ENCODE assay signal across 36 cellular contexts in the genomic region with DNA sequence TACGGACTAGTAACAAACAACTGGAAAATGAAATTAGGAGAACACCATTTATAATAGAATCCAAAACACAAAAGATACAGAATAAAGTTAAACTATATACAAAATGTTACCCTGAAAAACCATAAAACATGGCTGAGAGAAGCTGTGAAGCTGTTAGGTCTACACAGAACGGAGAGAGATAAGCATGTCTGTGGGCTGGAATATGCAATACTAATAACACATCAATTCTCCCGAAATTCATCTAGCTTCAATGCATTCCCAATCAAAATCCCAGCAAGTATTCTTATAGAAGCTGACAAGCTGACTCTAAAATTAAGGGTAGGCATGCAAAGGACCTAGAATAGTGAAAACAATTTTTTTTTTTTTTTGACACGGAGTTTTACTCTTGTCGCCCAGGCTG. TPM values are rescaled to one million over a fixed set of nuclear protein-coding genes. Genes with fewer than 3 reads are reported as not detected.
DNase-seq lines count a peak whose midpoint lies in the region; ATAC-seq, FAIRE-seq and TF ChIP-seq lines count a peak whose summit lies in the region.
"Had no signal": no experiment of that assay in that cellular context is flagged by ENCODE, and none has a peak within 500 bp of the region (broad histone marks: within the 10 kb centered on the region; RNA-seq: fewer than 3 reads in every experiment).

No MANE protein-coding gene starts in this region.

- WGBS in K562 (ENCODE audit: insufficient coverage, low coverage, missing lambda C conversion rate): 55% methylated on average over 5 of the region's 5 CpGs

- H3K36me3 ChIP-seq in HEK293 (ENCODE audit: control insufficient read depth in 2 of 2, insufficient read depth in 1 of 2, low read length in 2 of 2) (no peaks in the 10 kb centered on the region; a peak in 1 of 3 replicates), K562 (ENCODE audit: control insufficient read depth, insufficient read depth, low read length) (peaks cover 20% of the 10 kb centered on the region; the same call in 2 of the 3 replicates), osteoblast (ENCODE audit: insufficient read depth, low read length) (no peaks in the 10 kb centered on the region)

- intact Hi-C loops in K562 (cut with micrococcal nuclease): no loop called here

- no peaks in the 10 kb centered on the region for H3K9me1 ChIP-seq in K562 (ENCODE audit: control insufficient read depth, insufficient read depth, low read length)

- no peak for TF ChIP-seq EP300 in K562 (IDR thresholded peaks at IDR 0.05; ENCODE audit: low read length)

- H3K9me3 ChIP-seq in HEK293 (ENCODE audit: control insufficient read depth, insufficient read depth, low read depth, low read length) (no peaks in the 10 kb centered on the region), K562 (replicated peaks; ENCODE audit: control insufficient read depth, insufficient read depth, low read depth, low read length) (no peaks in the 10 kb centered on the region), osteoblast (ENCODE audit: low read depth, low read length) (no peaks in the 10 kb centered on the region)
- H3K9me3 ChIP-seq: A549, BE2C, BLaER1, Caco-2 had no signal

- in situ Hi-C loops in K562 (cut with MboI): no loop called here

- no peak overlapping the region for H3K9ac ChIP-seq in K562 (ENCODE audit: insufficient read depth in 1 of 2, low read depth in 2 of 2, low read length in 2 of 2)
- H3K9ac ChIP-seq: BLaER1; BLaER1 treated with 17β-estradiol and CSF1 and Interleukin-3, amounts not matched to agents 10 nM and 100 nM had no signal

- H3K4me2 ChIP-seq in K562 (ENCODE audit: insufficient read depth, low read length) (no peak overlapping the region), osteoblast (ENCODE audit: insufficient read depth, low read length) (no peak overlapping the region)
- H3K4me2 ChIP-seq: A549; BLaER1; BLaER1 treated with 17β-estradiol and CSF1 and Interleukin-3, amounts not matched to agents 10 nM and 100 nM had no signal

- no peak for TF ChIP-seq RAD21 in K562 (CRISPR knock-in tag; conservative IDR thresholded peaks at IDR 0.05 in 1 of 2, IDR thresholded peaks at IDR 0.05 in 1 of 2)

- H3K4me1 ChIP-seq in HEK293 (ENCODE audit: control insufficient read depth, insufficient read depth, low read length): peaks cover 3% of the 10 kb centered on the region
- peaks cover 0 to 3% of the 10 kb centered on the region in 2 experiments; a peak in 1 of 5 replicates for H3K4me1 ChIP-seq in K562 (replicated peaks in 1 of 2; ENCODE audit: control insufficient read depth in 2 of 2, insufficient read depth in 2 of 2, low read length in 2 of 2)
- H3K4me1 ChIP-seq in osteoblast (ENCODE audit: insufficient read depth, low read length): peaks cover 10% of the 10 kb centered on the region
- H3K4me1 ChIP-seq: A549, Caco-2 had no signal

- H3K36me3 Mint-ChIP-seq in WTC11: peaks cover 10% of the 10 kb centered on the region

- no peak overlapping the region for H2AFZ ChIP-seq in K562 (ENCODE audit: low read depth, low read length)
- H2AFZ ChIP-seq in osteoblast (ENCODE audit: low read length): no peak overlapping the region

- TF ChIP-seq POLR2A in K562 (conservative IDR thresholded peaks at IDR 0.05): no peak

- H3K4me1 Mint-ChIP-seq in WTC11: peaks cover 57% of the 10 kb centered on the region
- H3K4me1 Mint-ChIP-seq: CD14-positive monocyte had no signal

- no peak for FAIRE-seq in K562 (lab: Jason Lieb, UNC)
- FAIRE-seq: A549, D721Med had no signal

- H3K27me3 ChIP-seq in K562 (ENCODE audit: control insufficient read depth in 2 of 2, insufficient read depth in 2 of 2, low read length in 2 of 2): no peaks in the 10 kb centered on the region
- H3K27me3 ChIP-seq in osteoblast (ENCODE audit: insufficient read depth, low read length): no peaks in the 10 kb centered on the region
- H3K27me3 ChIP-seq: BE2C; BLaER1; BLaER1 treated with 17β-estradiol and CSF1 and Interleukin-3, amounts not matched to agents 10 nM and 100 nM had no signal

- DNase-seq in WTC11 (ENCODE audit: low spot score): no peak
- no peak for DNase-seq in K562 (ENCODE audit: extremely low read depth in 1 of 4, low spot score in 3 of 4)
- DNase-seq in osteoblast (ENCODE audit: insufficient read length, low spot score, missing footprints): peak; percentile 18
- DNase-seq in SIG-M5 (lab: John Stamatoyannopoulos, UW): no peak
- DNase-seq in GM10248 (ENCODE audit: extremely low spot score): no peak
- DNase-seq: 8988T; ACHN; AML-193; BE2C; C1 segment of cervical spinal cord; Caco-2; Calu3; CD4-positive, alpha-beta memory T cell; CD4-positive, alpha-beta T cell; CD4-positive, CD25-positive, alpha-beta regulatory T cell; CD8-positive, alpha-beta memory T cell; CD8-positive, alpha-beta T cell; COR-L47; DMS 273 treated with DMSO at 0.1 percent for 48 hours; DMS153; DMS53; DMS79; DMS79 treated with DMSO at 0.1 percent for 48 hours; DND-41; EL had no signal

- TF ChIP-seq CTCF in HEK293 (tag by site-specific recombination; IDR thresholded peaks at IDR 0.05) (no peak), WTC11 (IDR thresholded peaks at IDR 0.05) (no peak), K562 (IDR thresholded peaks at IDR 0.05 in 2 of 3, conservative IDR thresholded peaks at IDR 0.05 in 1 of 3; ENCODE audit: insufficient read depth in 2 of 3, low read depth in 1 of 3, low read length in 3 of 3) (no peak), osteoblast (IDR thresholded peaks at IDR 0.05; ENCODE audit: extremely low read depth, low read depth, low read length) (no peak), GM10248 (IDR thresholded peaks at IDR 0.05; ENCODE audit: control extremely low read depth, extremely low read depth, low read depth, missing control alignments) (no peak)

- H3K9me3 Mint-ChIP-seq in WTC11: peaks cover 2% of the 10 kb centered on the region
- H3K9me3 Mint-ChIP-seq: CD4-positive, alpha-beta memory T cell; CD4-positive, alpha-beta T cell; CD8-positive, alpha-beta memory T cell; CD8-positive, alpha-beta T cell had no signal

- POLR2A ChIA-PET in HEK293 (lab: Yijun Ruan, JAX): no interaction called here
- POLR2A ChIA-PET in WTC11 (lab: Charles Lee): no interaction called here
- POLR2A ChIA-PET in K562 (lab: Yijun Ruan, JAX): interaction anchor here (0.9 to 1.3 kb wide), 2 partner anchors 9 to 20 kb away, joined by 3 to 8 read pairs; no protein-coding TSS in a partner anchor
- POLR2A ChIA-PET in GM10248 (lab: Yijun Ruan, JAX): no interaction called here

- H3K4me3 Mint-ChIP-seq in WTC11: no peak overlapping the region
- H3K4me3 Mint-ChIP-seq: B cell; CD14-positive monocyte; CD4-positive, alpha-beta memory T cell; CD4-positive, alpha-beta T cell; CD4-positive, CD25-positive, alpha-beta regulatory T cell; CD8-positive, alpha-beta memory T cell; CD8-positive, alpha-beta T cell had no signal

- H3K79me2 ChIP-seq in K562 (ENCODE audit: control insufficient read depth, insufficient read depth, low read length) (peaks cover 89% of the 10 kb centered on the region), osteoblast (ENCODE audit: insufficient read depth, low read length) (peaks cover 84% of the 10 kb centered on the region)

- CTCF ChIA-PET in HEK293 (lab: Yijun Ruan, JAX) (interaction anchor here (0.5 to 3.2 kb wide), 5 partner anchors 9 to 252 kb away, joined by 3 to 16 read pairs (median 4); no protein-coding TSS in a partner anchor), WTC11 (lab: Charles Lee) (interaction anchor here (2.0 kb wide), 1 partner anchor 10 kb away, joined by 9 read pairs; no protein-coding TSS in a partner anchor), K562 (lab: Yijun Ruan, JAX; ENCODE audit: low intra/inter-chr PET ratio) (no interaction called here), GM10248 (lab: Yijun Ruan, JAX) (no interaction called here)

- no TSS peak for BruUV-seq in K562 (replicated peaks; lab: Mats Ljungman, UMichigan)

- no peaks in the 10 kb centered on the region for H3K27me3 Mint-ChIP-seq in WTC11 (ENCODE audit: low read depth)
- H3K27me3 Mint-ChIP-seq: B cell; CD4-positive, alpha-beta memory T cell; CD4-positive, alpha-beta T cell; CD4-positive, CD25-positive, alpha-beta regulatory T cell; CD8-positive, alpha-beta memory T cell had no signal

- H3K4me3 ChIP-seq in HEK293 (ENCODE audit: low read depth, low read length): no peak overlapping the region
- H3K4me3 ChIP-seq in K562: no peak overlapping the region
- H3K4me3 ChIP-seq in osteoblast (ENCODE audit: insufficient read depth, low read length): no peak overlapping the region
- H3K4me3 ChIP-seq: A549; BLaER1; BLaER1 treated with 17β-estradiol and CSF1 and Interleukin-3, amounts not matched to agents 10 nM and 100 nM had no signal

- H4K20me1 ChIP-seq in K562 (replicated peaks; ENCODE audit: control insufficient read depth, insufficient read depth, low read length) (0 out of 2 replicates have a peak, but pooled peaks cover 9% of the 10 kb centered on the region), osteoblast (ENCODE audit: insufficient read depth, low read length) (peaks cover 53% of the 10 kb centered on the region)

- H3K27ac ChIP-seq in HEK293 (ENCODE audit: extremely low read depth, low read depth, low read length) (no peak overlapping the region), K562 (ENCODE audit: extremely low read depth, low read depth, low read length) (no peak overlapping the region), osteoblast (ENCODE audit: low read depth, low read length) (no peak overlapping the region)
- H3K27ac ChIP-seq: 22Rv1; A549; BLaER1; BLaER1 treated with 17β-estradiol and CSF1 and Interleukin-3, amounts not matched to agents 10 nM and 100 nM; C4-2B had no signal

- H3K27ac Mint-ChIP-seq in WTC11: peak overlapping the region; percentile 75; the same call in 1 of the 2 replicates
- H3K27ac Mint-ChIP-seq: B cell; CD4-positive, alpha-beta T cell; CD4-positive, CD25-positive, alpha-beta regulatory T cell had no signal

- ATAC-seq in WTC11 (no peak), K562 (peak; percentile 53; the same call in 1 of the 3 replicates), GM19035 (IDR thresholded peaks at IDR 0.05; ENCODE audit: unreplicated experiment) (no peak), HG03097 (IDR thresholded peaks at IDR 0.05; ENCODE audit: low FRiP score, unreplicated experiment) (no peak)
- ATAC-seq: A549; CD8-positive, alpha-beta T cell had no signal

RNA-seq across cellular contexts. Expression of gene CAMSAP1, which starts 32.5 kb away (rescaled TPM):
- 33.5 to 40.5 TPM (median 35.8 TPM) in 3 replicates for total RNA-seq in WTC11 (2021)
- 40.9 and 68.9 TPM in 2 replicates for total RNA-seq in K562 (2011; cell fraction: chromatin; rRNA removed; ENCODE audit: low replicate concordance)
- total RNA-seq in K562 (2011; cell fraction: nucleolus; rRNA removed): 21.5 and 22.4 TPM in 2 replicates
- 36.1 and 42.5 TPM in 2 replicates for total RNA-seq in K562 (2011; cell fraction: nucleoplasm; rRNA removed)
- total RNA-seq in K562 (2014; rRNA removed): 18.1 and 23.4 TPM in 2 replicates
- total RNA-seq in K562 (2014; rRNA removed; fragmentation: Illumina TruSeq; extraction: Trizol): 14.3 TPM in 2 replicates
- total RNA-seq in K562 (2015; rRNA removed; fragmentation: Illumina TruSeq; extraction: Trizol): 13.9 and 15.7 TPM in 2 replicates
- 28.8 and 32.8 TPM in 2 replicates for total RNA-seq in K562 (2021)
- polyA plus RNA-seq in K562 (2011; rRNA removed): 6.3 and 6.9 TPM in 2 replicates
- polyA plus RNA-seq in K562 (2011; cell fraction: cytosol; rRNA removed): 6.3 and 8.3 TPM in 2 replicates
- 15.6 and 19.6 TPM in 2 replicates for polyA plus RNA-seq in K562 (2011; cell fraction: nucleus; rRNA removed)
- 10.6 and 11.9 TPM in 2 replicates for polyA plus RNA-seq in K562 (2012)
- polyA plus RNA-seq in K562 (2014; fragmentation: Illumina TruSeq; extraction: Trizol): 14.9 and 19.7 TPM in 2 replicates
- polyA plus RNA-seq in K562 (2014; fragmentation: Nextera tagmentation; extraction: Ambion mirVana): 1 to 10 TPM; 1.5 to 1.6 TPM
- 10.0 and 11.3 TPM in 2 replicates for polyA plus RNA-seq in K562 (2014; rRNA removed)
- polyA minus RNA-seq in K562 (2011; rRNA and poly(A)+ RNA removed): 14.1 and 20.0 TPM in 2 replicates
- 42.2 and 76.3 TPM in 2 replicates for polyA minus RNA-seq in K562 (2011; cell fraction: cytosol; rRNA and poly(A)+ RNA removed)
- polyA minus RNA-seq in K562 (2011; cell fraction: nucleus; rRNA and poly(A)+ RNA removed): 11.4 and 23.5 TPM in 2 replicates
- 22.1 and 26.1 TPM in 2 replicates for total RNA-seq in osteoblast

Comparison
In these comparisons a context has a peak if more than half of its experiments do, and no peak if none do; other contexts are left out.
1. CTCF ChIA-PET loops: an anchor here in HEK293 (0.5 to 3.2 kb wide) and WTC11 (2.0 kb wide); none called in K562 and GM10248.